Comparison of ENCODE assay signal across 9 cellular contexts in genomic region chr19:18044825-18045304, GRCh38. TPM values are rescaled to one million over a fixed set of nuclear protein-coding genes. Genes with fewer than 3 reads are reported as not detected.
DNase-seq lines count a peak whose midpoint lies in the region; ATAC-seq lines count a peak whose summit lies in the region.
"Had no signal": no experiment of that assay in that cellular context is flagged by ENCODE, and none has a peak within 500 bp of the region (broad histone marks: within the 10 kb centered on the region; RNA-seq: fewer than 3 reads in every experiment).

No MANE protein-coding gene starts in this region.

- 7% methylated on average over 12 of the region's 12 CpGs for whole genome bisulfite sequencing in right cardiac atrium

- H3K9me3 ChIP-seq in SJCRH30 (replicated peaks), result peaks cover 3% of the 10 kb centered on the region; the same call in 1 of the 2 replicates
- no peaks in the 10 kb centered on the region for H3K9me3 ChIP-seq in right cardiac atrium (ENCODE audit: control insufficient read depth, low read length)

- 0 out of 2 replicates have a peak, but pooled peaks cover 5% of the 10 kb centered on the region for H3K27me3 ChIP-seq in SJCRH30
- H3K27me3 ChIP-seq in right cardiac atrium (ENCODE audit: control insufficient read depth, insufficient read depth), result no peaks in the 10 kb centered on the region

- DNase-seq in D341Med (ENCODE audit: low spot score) (peak; percentile 88), HT-29 (ENCODE audit: low spot score) (peak; percentile 59), SJCRH30 (peak; percentile 93 to 95), right cardiac atrium (peak; percentile 63 to 90 (median 83)), skeletal muscle cell (ENCODE audit: low read depth) (peak; percentile 58), ecto neural progenitor cell (ENCODE audit: low spot score) (no peak)
- DNase-seq in activated naive CD4-positive, alpha-beta T cell treated with anti-CD3 and anti-CD28 coated beads, Interleukin-2, amount 50 U/mL, for 16 hours, result peak; percentile 88

- intact Hi-C loops in right cardiac atrium (cut with DNase I), result no loop called here

- H3K4me3 ChIP-seq in SJCRH30, result peak overlapping the region; percentile 34
- H3K4me3 ChIP-seq in right cardiac atrium (ENCODE audit: low read length), result peak overlapping the region; percentile 55
- peak overlapping the region; percentile 29 for H3K4me3 ChIP-seq in skeletal muscle cell (ENCODE audit: low read depth, low read length)

- peaks cover 15% of the 10 kb centered on the region for H3K4me1 ChIP-seq in SJCRH30
- H3K4me1 ChIP-seq in right cardiac atrium (ENCODE audit: control insufficient read depth, insufficient read depth, low read length), result peaks cover 10% of the 10 kb centered on the region

- ATAC-seq in GM21360 (IDR thresholded peaks at IDR 0.05; ENCODE audit: unreplicated experiment), result peak; percentile 83
- peak; percentile 42 to 68 for ATAC-seq in right cardiac atrium

- H3K27ac ChIP-seq in SJCRH30 (peak overlapping the region; percentile 28; the same call in 1 of the 2 replicates), right cardiac atrium (ENCODE audit: low read length) (peak overlapping the region; percentile 80)

- no peaks in the 10 kb centered on the region for H3K36me3 ChIP-seq in SJCRH30

RNA-seq across cellular contexts. Expression of gene ARRDC2, which starts 36.9 kb away (rescaled TPM):
- 39.1 and 40.5 TPM in 2 replicates for total RNA-seq in HT-29 (2014; rRNA removed; shearing (Covaris generic))
- 1.9 and 2.0 TPM in 2 replicates for total RNA-seq in SJCRH30 (2014; rRNA removed; shearing (Covaris generic))
- total RNA-seq in right cardiac atrium, result 10 to 100 TPM; 14.2 to 20.5 (median 18.0) TPM
- polyA plus RNA-seq in right cardiac atrium, result 24.7 TPM

RNA-seq across cellular contexts. Expression of gene IL12RB1, which starts 41.9 kb away (rescaled TPM):
- total RNA-seq in HT-29 (2014; rRNA removed; shearing (Covaris generic)), result not detected in 2 replicates
- not detected in 2 replicates for total RNA-seq in SJCRH30 (2014; rRNA removed; shearing (Covaris generic))
- total RNA-seq in right cardiac atrium, result 1 to 10 TPM in 2 of 4 donors, under 1 TPM in 2; 0.79 to 1.6 (median 0.97) TPM
- polyA plus RNA-seq in right cardiac atrium, result 0.32 TPM
- total RNA-seq: SK-MEL-5 had no signal

RNA-seq across cellular contexts. Expression of gene MAST3, which starts 52.7 kb away (rescaled TPM):
- total RNA-seq in HT-29 (2014; rRNA removed; shearing (Covaris generic)), result 8.6 and 13.8 TPM in 2 replicates
- 4.3 and 4.5 TPM in 2 replicates for total RNA-seq in SJCRH30 (2014; rRNA removed; shearing (Covaris generic))
- 1 to 10 TPM; 5.1 to 6.9 (median 6.5) TPM for total RNA-seq in right cardiac atrium
- 2.6 TPM for polyA plus RNA-seq in right cardiac atrium
